Comparison of ENCODE assay signal across 1 cellular context in the genomic region with DNA sequence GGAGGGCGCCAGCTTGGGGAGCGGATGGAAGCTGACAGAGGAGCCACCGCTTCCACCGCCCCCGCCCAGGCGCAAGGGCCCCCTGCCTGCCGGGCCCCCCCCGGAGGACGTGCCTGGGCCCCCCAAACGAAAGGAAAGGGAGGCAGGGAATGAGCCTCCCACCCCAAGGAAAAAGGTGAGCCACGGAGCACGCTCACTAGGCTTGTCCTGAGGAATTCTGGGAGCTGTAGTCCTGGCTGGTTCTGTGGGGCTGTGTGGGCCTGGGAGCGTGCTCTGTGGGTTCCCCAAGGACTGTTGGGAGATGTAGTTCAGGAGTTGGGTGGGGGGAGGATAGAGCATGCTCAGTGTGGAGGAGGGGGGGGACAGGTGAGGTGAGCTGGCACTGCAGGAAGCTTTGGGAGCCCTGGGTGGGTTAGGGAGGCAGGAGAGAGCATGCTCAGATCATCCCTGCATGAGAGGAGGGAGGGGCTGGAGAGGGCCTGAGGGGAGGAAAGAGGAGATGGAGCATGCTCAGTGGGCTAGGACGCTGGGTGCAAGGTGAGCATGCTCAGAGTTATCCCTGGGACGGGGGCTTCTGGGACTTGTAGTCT.
TF ChIP-seq lines count a peak whose summit lies in the region.

No MANE protein-coding gene starts in this region.

TF ChIP-seq in GM12878, 131 proteins besides CTCF, POLR2A, EP300 and RAD21 (continued from another document):
- TF ChIP-seq ZNF217 (IDR thresholded peaks at IDR 0.05) (no peak), CEBPB (IDR thresholded peaks at IDR 0.05; ENCODE audit: borderline replicate concordance in 1 of 2, low read depth in 2 of 2, low read length in 2 of 2) (no peak), YBX1 (IDR thresholded peaks at IDR 0.05) (no peak), KLF5 (IDR thresholded peaks at IDR 0.05; ENCODE audit: partially characterized antibody) (no peak), EZH2 (IDR thresholded peaks at IDR 0.05; ENCODE audit: borderline replicate concordance, control insufficient read depth, low read depth, low read length) (no peak), JUNB (IDR thresholded peaks at IDR 0.05) (no peak), HCFC1 (IDR thresholded peaks at IDR 0.05; ENCODE audit: low read length) (peak; percentile 76), NFIC (IDR thresholded peaks at IDR 0.05; ENCODE audit: low read depth, low read length) (no peak)
- TF ChIP-seq, protein P1, sequence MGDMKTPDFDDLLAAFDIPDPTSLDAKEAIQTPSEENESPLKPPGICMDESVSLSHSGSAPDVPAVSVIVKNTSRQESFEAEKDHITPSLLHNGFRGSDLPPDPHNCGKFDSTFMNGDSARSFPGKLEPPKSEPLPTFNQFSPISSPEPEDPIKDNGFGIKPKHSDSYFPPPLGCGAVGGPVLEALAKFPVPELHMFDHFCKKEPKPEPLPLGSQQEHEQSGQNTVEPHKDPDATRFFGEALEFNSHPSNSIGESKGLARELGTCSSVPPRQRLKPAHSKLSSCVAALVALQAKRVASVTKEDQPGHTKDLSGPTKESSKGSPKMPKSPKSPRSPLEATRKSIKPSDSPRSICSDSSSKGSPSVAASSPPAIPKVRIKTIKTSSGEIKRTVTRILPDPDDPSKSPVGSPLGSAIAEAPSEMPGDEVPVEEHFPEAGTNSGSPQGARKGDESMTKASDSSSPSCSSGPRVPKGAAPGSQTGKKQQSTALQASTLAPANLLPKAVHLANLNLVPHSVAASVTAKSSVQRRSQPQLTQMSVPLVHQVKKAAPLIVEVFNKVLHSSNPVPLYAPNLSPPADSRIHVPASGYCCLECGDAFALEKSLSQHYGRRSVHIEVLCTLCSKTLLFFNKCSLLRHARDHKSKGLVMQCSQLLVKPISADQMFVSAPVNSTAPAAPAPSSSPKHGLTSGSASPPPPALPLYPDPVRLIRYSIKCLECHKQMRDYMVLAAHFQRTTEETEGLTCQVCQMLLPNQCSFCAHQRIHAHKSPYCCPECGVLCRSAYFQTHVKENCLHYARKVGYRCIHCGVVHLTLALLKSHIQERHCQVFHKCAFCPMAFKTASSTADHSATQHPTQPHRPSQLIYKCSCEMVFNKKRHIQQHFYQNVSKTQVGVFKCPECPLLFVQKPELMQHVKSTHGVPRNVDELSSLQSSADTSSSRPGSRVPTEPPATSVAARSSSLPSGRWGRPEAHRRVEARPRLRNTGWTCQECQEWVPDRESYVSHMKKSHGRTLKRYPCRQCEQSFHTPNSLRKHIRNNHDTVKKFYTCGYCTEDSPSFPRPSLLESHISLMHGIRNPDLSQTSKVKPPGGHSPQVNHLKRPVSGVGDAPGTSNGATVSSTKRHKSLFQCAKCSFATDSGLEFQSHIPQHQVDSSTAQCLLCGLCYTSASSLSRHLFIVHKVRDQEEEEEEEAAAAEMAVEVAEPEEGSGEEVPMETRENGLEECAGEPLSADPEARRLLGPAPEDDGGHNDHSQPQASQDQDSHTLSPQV (IDR thresholded peaks at IDR 0.05): no peak
- TF ChIP-seq, protein P2, sequence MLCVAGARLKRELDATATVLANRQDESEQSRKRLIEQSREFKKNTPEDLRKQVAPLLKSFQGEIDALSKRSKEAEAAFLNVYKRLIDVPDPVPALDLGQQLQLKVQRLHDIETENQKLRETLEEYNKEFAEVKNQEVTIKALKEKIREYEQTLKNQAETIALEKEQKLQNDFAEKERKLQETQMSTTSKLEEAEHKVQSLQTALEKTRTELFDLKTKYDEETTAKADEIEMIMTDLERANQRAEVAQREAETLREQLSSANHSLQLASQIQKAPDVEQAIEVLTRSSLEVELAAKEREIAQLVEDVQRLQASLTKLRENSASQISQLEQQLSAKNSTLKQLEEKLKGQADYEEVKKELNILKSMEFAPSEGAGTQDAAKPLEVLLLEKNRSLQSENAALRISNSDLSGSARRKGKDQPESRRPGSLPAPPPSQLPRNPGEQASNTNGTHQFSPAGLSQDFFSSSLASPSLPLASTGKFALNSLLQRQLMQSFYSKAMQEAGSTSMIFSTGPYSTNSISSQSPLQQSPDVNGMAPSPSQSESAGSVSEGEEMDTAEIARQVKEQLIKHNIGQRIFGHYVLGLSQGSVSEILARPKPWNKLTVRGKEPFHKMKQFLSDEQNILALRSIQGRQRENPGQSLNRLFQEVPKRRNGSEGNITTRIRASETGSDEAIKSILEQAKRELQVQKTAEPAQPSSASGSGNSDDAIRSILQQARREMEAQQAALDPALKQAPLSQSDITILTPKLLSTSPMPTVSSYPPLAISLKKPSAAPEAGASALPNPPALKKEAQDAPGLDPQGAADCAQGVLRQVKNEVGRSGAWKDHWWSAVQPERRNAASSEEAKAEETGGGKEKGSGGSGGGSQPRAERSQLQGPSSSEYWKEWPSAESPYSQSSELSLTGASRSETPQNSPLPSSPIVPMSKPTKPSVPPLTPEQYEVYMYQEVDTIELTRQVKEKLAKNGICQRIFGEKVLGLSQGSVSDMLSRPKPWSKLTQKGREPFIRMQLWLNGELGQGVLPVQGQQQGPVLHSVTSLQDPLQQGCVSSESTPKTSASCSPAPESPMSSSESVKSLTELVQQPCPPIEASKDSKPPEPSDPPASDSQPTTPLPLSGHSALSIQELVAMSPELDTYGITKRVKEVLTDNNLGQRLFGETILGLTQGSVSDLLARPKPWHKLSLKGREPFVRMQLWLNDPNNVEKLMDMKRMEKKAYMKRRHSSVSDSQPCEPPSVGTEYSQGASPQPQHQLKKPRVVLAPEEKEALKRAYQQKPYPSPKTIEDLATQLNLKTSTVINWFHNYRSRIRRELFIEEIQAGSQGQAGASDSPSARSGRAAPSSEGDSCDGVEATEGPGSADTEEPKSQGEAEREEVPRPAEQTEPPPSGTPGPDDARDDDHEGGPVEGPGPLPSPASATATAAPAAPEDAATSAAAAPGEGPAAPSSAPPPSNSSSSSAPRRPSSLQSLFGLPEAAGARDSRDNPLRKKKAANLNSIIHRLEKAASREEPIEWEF (IDR thresholded peaks at IDR 0.05; ENCODE audit: insufficient replicate concordance, low read depth, low read length): no peak
